Comparison of ENCODE assay signal across 11 cellular contexts in the genomic region with DNA sequence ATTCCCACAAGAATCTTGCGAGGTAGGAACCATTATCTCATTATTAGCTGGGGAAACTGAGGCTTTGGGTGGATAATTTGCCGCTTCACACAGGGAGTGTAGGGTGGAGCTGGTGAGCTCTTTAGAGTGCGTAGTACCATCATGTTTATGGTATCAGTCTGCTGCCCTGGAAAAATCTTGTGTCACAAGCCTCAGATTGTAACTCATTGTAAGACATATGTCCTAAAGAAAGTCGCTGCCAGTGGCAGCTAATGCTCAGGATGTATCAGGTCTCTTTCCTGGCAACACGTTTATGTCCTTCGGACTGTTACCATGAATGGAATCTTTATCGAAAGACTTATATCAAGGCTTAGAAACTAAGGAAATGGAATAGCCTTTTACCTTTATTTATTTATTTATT. TPM values are rescaled to one million over a fixed set of nuclear protein-coding genes. Genes with fewer than 3 reads are reported as not detected.
DNase-seq lines count a peak whose midpoint lies in the region; ATAC-seq, FAIRE-seq and TF ChIP-seq lines count a peak whose summit lies in the region.
"Had no signal": no experiment of that assay in that cellular context is flagged by ENCODE, and none has a peak within 500 bp of the region (broad histone marks: within the 10 kb centered on the region; RNA-seq: fewer than 3 reads in every experiment).

No MANE protein-coding gene starts in this region.

- no peaks in the 10 kb centered on the region for H3K9me3 ChIP-seq in CD4-positive, CD25-positive, alpha-beta regulatory T cell (ENCODE audit: control insufficient read depth in 2 of 2, low read length in 2 of 2)
- H3K9me3 ChIP-seq: prostate gland had no signal

- H3K4me3 ChIP-seq in CD4-positive, CD25-positive, alpha-beta regulatory T cell (ENCODE audit: low read depth, low read length): peak overlapping the region; percentile 91
- peak overlapping the region; percentile 68 for H3K4me3 ChIP-seq in LNCaP clone FGC (ENCODE audit: low read depth, low read length)

- no peak overlapping the region for H3K27ac ChIP-seq in CD4-positive, CD25-positive, alpha-beta regulatory T cell (ENCODE audit: insufficient read depth, low read length, poor library complexity, severe bottlenecking)
- H3K27ac ChIP-seq: prostate gland had no signal

- no peak for ATAC-seq in CD4-positive, CD25-positive, alpha-beta regulatory T cell (ENCODE audit: low read depth in 2 of 2)
- ATAC-seq in natural killer cell treated with Interleukin-12 subunit alpha and Interleukin-12 subunit beta and Interleukin-15 and Interleukin-18, amount 100 ng/mL, for 72 hours: no peak

- intact Hi-C loops in dendritic cell treated with granulocyte-macrophage colony-stimulating factor and Interleukin-4, amounts not matched to agents 40 ng/mL and 50 ng/mL, for 4 days (cut with micrococcal nuclease): no loop called here
- intact Hi-C loops in head of caudate nucleus (cut with DNase I): no loop called here

- H3K4me3 Mint-ChIP-seq in CD4-positive, CD25-positive, alpha-beta regulatory T cell: peak overlapping the region; percentile 92 to 95 (median 93)
- H3K4me3 Mint-ChIP-seq in dendritic cell treated with granulocyte-macrophage colony-stimulating factor and Interleukin-4, amounts not matched to agents 40 ng/mL and 50 ng/mL, for 4 days: no peak overlapping the region
- peak overlapping the region; percentile 85 for H3K4me3 Mint-ChIP-seq in natural killer cell treated with Interleukin-12 subunit alpha and Interleukin-12 subunit beta and Interleukin-15 and Interleukin-18, amount 100 ng/mL, for 72 hours

- no peak for TF ChIP-seq CTCF in LNCaP clone FGC (IDR thresholded peaks at IDR 0.05; ENCODE audit: control insufficient read depth, extremely low read depth, insufficient read depth)

- no peak for FAIRE-seq in frontal cortex (lab: Jason Lieb, UNC)

- peaks cover 42% of the 10 kb centered on the region for H3K4me1 ChIP-seq in CD4-positive, CD25-positive, alpha-beta regulatory T cell (ENCODE audit: control insufficient read depth, insufficient read depth, low read length, poor library complexity, severe bottlenecking)

- no peaks in the 10 kb centered on the region for H3K27me3 ChIP-seq in CD4-positive, CD25-positive, alpha-beta regulatory T cell (ENCODE audit: control insufficient read depth, insufficient read depth, low read length)

- H3K36me3 Mint-ChIP-seq in CD4-positive, CD25-positive, alpha-beta regulatory T cell: peaks cover 5% of the 10 kb centered on the region
- peaks cover 26% of the 10 kb centered on the region for H3K36me3 Mint-ChIP-seq in dendritic cell treated with granulocyte-macrophage colony-stimulating factor and Interleukin-4, amounts not matched to agents 40 ng/mL and 50 ng/mL, for 4 days (ENCODE audit: low read depth)
- H3K36me3 Mint-ChIP-seq in natural killer cell treated with Interleukin-12 subunit alpha and Interleukin-12 subunit beta and Interleukin-15 and Interleukin-18, amount 100 ng/mL, for 72 hours: peaks cover 6% of the 10 kb centered on the region

- peaks cover 45 to 80% (median 59%) of the 10 kb centered on the region in 4 donors for H3K4me1 Mint-ChIP-seq in CD4-positive, CD25-positive, alpha-beta regulatory T cell
- H3K4me1 Mint-ChIP-seq in dendritic cell treated with granulocyte-macrophage colony-stimulating factor and Interleukin-4, amounts not matched to agents 40 ng/mL and 50 ng/mL, for 4 days (ENCODE audit: low read depth): peaks cover 54% of the 10 kb centered on the region
- H3K4me1 Mint-ChIP-seq in natural killer cell treated with Interleukin-12 subunit alpha and Interleukin-12 subunit beta and Interleukin-15 and Interleukin-18, amount 100 ng/mL, for 72 hours (ENCODE audit: low read depth in 2 of 2): peaks cover 52 to 66% of the 10 kb centered on the region in 2 donors

- peak overlapping the region in 1 of 3 donors; percentile 88 for H3K27ac Mint-ChIP-seq in CD4-positive, CD25-positive, alpha-beta regulatory T cell
- H3K27ac Mint-ChIP-seq in dendritic cell treated with granulocyte-macrophage colony-stimulating factor and Interleukin-4, amounts not matched to agents 40 ng/mL and 50 ng/mL, for 4 days: peak overlapping the region; percentile 99
- H3K27ac Mint-ChIP-seq in natural killer cell treated with Interleukin-12 subunit alpha and Interleukin-12 subunit beta and Interleukin-15 and Interleukin-18, amount 100 ng/mL, for 72 hours: peak overlapping the region; percentile 87 to 96

- peaks cover 11% of the 10 kb centered on the region for H3K27me3 Mint-ChIP-seq in CD4-positive, CD25-positive, alpha-beta regulatory T cell
- H3K27me3 Mint-ChIP-seq in dendritic cell treated with granulocyte-macrophage colony-stimulating factor and Interleukin-4, amounts not matched to agents 40 ng/mL and 50 ng/mL, for 4 days: no peaks in the 10 kb centered on the region
- H3K27me3 Mint-ChIP-seq in natural killer cell treated with Interleukin-12 subunit alpha and Interleukin-12 subunit beta and Interleukin-15 and Interleukin-18, amount 100 ng/mL, for 72 hours: no peaks in the 10 kb centered on the region

- no peaks in the 10 kb centered on the region for H3K36me3 ChIP-seq in CD4-positive, CD25-positive, alpha-beta regulatory T cell (ENCODE audit: control insufficient read depth, insufficient read depth, low read length)
- H3K36me3 ChIP-seq: prostate gland had no signal

- DNase-seq in CD4-positive, CD25-positive, alpha-beta regulatory T cell: no peak
- DNase-seq in LNCaP clone FGC (ENCODE audit: low read depth) (no peak), frontal cortex (ENCODE audit: low spot score in 2 of 2) (no peak), head of caudate nucleus (no peak), NCI-H1436 (lab: John Stamatoyannopoulos, UW) (no peak)
- DNase-seq in natural killer cell treated with Interleukin-12 subunit alpha and Interleukin-12 subunit beta and Interleukin-15 and Interleukin-18, amount 100 ng/mL, for 72 hours (ENCODE audit: low spot score): no peak
- DNase-seq in effector CD4-positive, alpha-beta T cell: no peak
- DNase-seq: NCI-H187, SHP77 had no signal

- peaks cover 0 to 4% (median 0%) of the 10 kb centered on the region in 7 donors for H3K9me3 Mint-ChIP-seq in CD4-positive, CD25-positive, alpha-beta regulatory T cell
- H3K9me3 Mint-ChIP-seq in dendritic cell treated with granulocyte-macrophage colony-stimulating factor and Interleukin-4, amounts not matched to agents 40 ng/mL and 50 ng/mL, for 4 days: no peaks in the 10 kb centered on the region
- H3K9me3 Mint-ChIP-seq in natural killer cell treated with Interleukin-12 subunit alpha and Interleukin-12 subunit beta and Interleukin-15 and Interleukin-18, amount 100 ng/mL, for 72 hours: no peaks in the 10 kb centered on the region

RNA-seq across cellular contexts. Expression of a gene that starts 1.9 kb away (rescaled TPM):
- total RNA-seq in CD4-positive, CD25-positive, alpha-beta regulatory T cell: 60.0 TPM
- polyA plus RNA-seq in CD4-positive, CD25-positive, alpha-beta regulatory T cell: 1 to 10 TPM; 3.5 to 5.4 (median 4.9) TPM
- 100 to 1,000 TPM in 1 of 2 donors, 10 to 100 TPM in 1; 51.0 to 100 TPM for total RNA-seq in natural killer cell treated with Interleukin-12 subunit alpha and Interleukin-12 subunit beta and Interleukin-15 and Interleukin-18, amount 100 ng/mL, for 72 hours
- 21.2 TPM for total RNA-seq in frontal cortex
